Comparison of ENCODE assay signal across 11 cellular contexts in the genomic region with DNA sequence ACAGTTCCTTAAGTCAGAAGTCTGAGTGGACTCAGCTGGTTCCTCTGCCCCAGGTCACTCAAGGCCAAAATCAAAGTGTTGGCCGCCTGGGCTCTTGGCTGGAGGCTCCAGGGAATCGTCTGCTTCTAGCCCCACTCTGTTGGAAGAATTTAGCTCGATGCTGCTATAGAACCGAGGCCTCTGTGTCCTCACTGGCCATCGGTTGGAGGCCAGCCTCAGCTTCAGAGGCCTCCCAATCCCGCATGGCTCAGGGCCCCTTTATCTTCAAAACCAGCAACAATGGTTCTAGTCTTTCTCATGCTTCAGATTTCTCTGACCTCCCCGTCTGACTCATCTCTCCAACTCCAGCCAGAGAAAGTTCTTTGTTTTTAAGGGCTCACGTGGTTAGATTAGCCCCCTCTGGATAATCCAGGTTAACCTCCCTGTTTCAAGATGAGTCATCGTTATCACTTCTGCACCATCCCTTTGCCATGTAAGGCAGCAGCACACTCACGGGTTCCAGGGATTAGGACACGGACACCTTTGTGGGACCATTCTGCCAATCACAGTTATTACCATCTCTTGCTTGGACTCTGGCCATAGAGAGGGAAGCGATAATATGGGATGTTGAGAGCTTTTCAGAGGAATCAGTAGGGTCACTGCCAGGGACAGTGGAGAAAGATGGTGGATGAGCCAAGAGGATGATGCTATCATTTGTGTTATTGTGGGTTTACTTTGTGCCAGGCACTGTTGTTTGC. TPM values are rescaled to one million over a fixed set of nuclear protein-coding genes. Genes with fewer than 3 reads are reported as not detected.
DNase-seq lines count a peak whose midpoint lies in the region; ATAC-seq and TF ChIP-seq lines count a peak whose summit lies in the region.
"Had no signal": no experiment of that assay in that cellular context is flagged by ENCODE, and none has a peak within 500 bp of the region (broad histone marks: within the 10 kb centered on the region; RNA-seq: fewer than 3 reads in every experiment).

No MANE protein-coding gene starts in this region.

- H3K27ac ChIP-seq in mesodermal cell (ENCODE audit: low read depth, low read length, severe bottlenecking) = peak overlapping the region; percentile 48

- no peaks in the 10 kb centered on the region for H3K36me3 ChIP-seq in mesodermal cell (ENCODE audit: control insufficient read depth, insufficient read depth, low read length)
- H3K36me3 ChIP-seq: cardiac muscle cell had no signal

- H3K9me3 ChIP-seq in mesodermal cell (ENCODE audit: control insufficient read depth, low read length) = no peaks in the 10 kb centered on the region

- ATAC-seq in GM21619 (IDR thresholded peaks at IDR 0.05; ENCODE audit: unreplicated experiment) = no peak

- H3K4me3 ChIP-seq in choroid plexus epithelial cell (ENCODE audit: low read depth, low read length) (no peak overlapping the region), mesodermal cell (ENCODE audit: extremely low read depth, insufficient read depth, low read length, poor library complexity, severe bottlenecking) (no peak overlapping the region)
- H3K4me3 ChIP-seq: cardiac muscle cell had no signal

- DNase-seq in Caki2 (ENCODE audit: low read depth) (peak; percentile 30), NCI-H226 (peak; percentile 86), choroid plexus epithelial cell (ENCODE audit: low read depth) (peak; percentile 53), posterior vena cava (ENCODE audit: low spot score) (no peak), hippocampal formation (lab: John Stamatoyannopoulos, UW) (no peak)
- no peak for DNase-seq in stimulated activated CD4-positive, alpha-beta T cell treated with anti-CD3 and anti-CD28 coated beads, Interleukin-1b, Interleukin-23, amount 100 ng/mL, for 48 hours
- DNase-seq: activated B cell treated with CpG ODN at 0.5 μM for 24 hours, NCI-H446 treated with DMSO at 0.1 percent for 48 hours had no signal

- intact Hi-C loops in posterior vena cava (cut with DNase I) = no loop called here

- in situ Hi-C loops in Caki2 (cut with HindIII; ENCODE audit: low pct_unique_long_range_greater_than_20kb, low sequenced_read_pairs) = no loop called here

- WGBS in mesodermal cell (ENCODE audit: insufficient coverage in 2 of 2), 2 experiments = 87 to 92% methylated on average over 11 to 12 of the region's 12 CpGs

- no peaks in the 10 kb centered on the region for H3K4me1 ChIP-seq in mesodermal cell (ENCODE audit: control insufficient read depth, insufficient read depth, low read length, poor library complexity, severe bottlenecking)

- no peak for TF ChIP-seq CTCF in choroid plexus epithelial cell (conservative IDR thresholded peaks at IDR 0.05; ENCODE audit: low read depth, low read length)

RNA-seq across cellular contexts. Expression of gene FHAD1, which starts 13.6 kb away (rescaled TPM):
- 1.2 and 18.0 TPM in 2 replicates for total RNA-seq in Caki2 (2014; rRNA removed; shearing (Covaris generic); ENCODE audit: low replicate concordance)
- 1.0 TPM for polyA plus RNA-seq in mesodermal cell (2013, experiment 1 of 2)
- polyA plus RNA-seq in mesodermal cell (2013, experiment 2 of 2) = 0.71 TPM
- under 1 TPM in 1 of 2 donors, not detected in 1; 0.43 TPM for total RNA-seq in posterior vena cava
- total RNA-seq: activated B cell treated with CpG ODN at 0.5 μM for 24 hours had no signal

Comparison
In these comparisons a context has a peak if more than half of its experiments do, and no peak if none do; other contexts are left out.
1. DNase-seq: peak in Caki2 (single experiment), NCI-H226 (single experiment) and choroid plexus epithelial cell (single experiment); none in posterior vena cava (single experiment), stimulated activated CD4-positive, alpha-beta T cell treated with anti-CD3 and anti-CD28 coated beads, Interleukin-1b, Interleukin-23, amount 100 ng/mL, for 48 hours (single experiment) and hippocampal formation (0 of 2).